In genomic region chr1:21263653-21264225, GRCh38 we compare ENCODE assay signal across 16 cellular contexts. TPM values are rescaled to one million over a fixed set of nuclear protein-coding genes. Genes with fewer than 3 reads are reported as not detected.
DNase-seq lines count a peak whose midpoint lies in the region; ATAC-seq and TF ChIP-seq lines count a peak whose summit lies in the region.
"Had no signal": no experiment of that assay in that cellular context is flagged by ENCODE, and none has a peak within 500 bp of the region (broad histone marks: within the 10 kb centered on the region; RNA-seq: fewer than 3 reads in every experiment).

No MANE protein-coding gene starts in this region.

- POLR2A ChIA-PET in activated CD8-positive, alpha-beta T cell treated with anti-CD3 and anti-CD28 coated beads for 36 hours (lab: Charles Lee), result interaction anchor here (1.0 kb wide), 1 partner anchor 30 kb away, joined by 3 read pairs; no protein-coding TSS in a partner anchor
- POLR2A ChIA-PET in activated CD8-positive, alpha-beta T cell treated with anti-CD3 and anti-CD28 coated beads, Interleukin-2, amount 10 ng/mL, durations not matched to agents 7 days and 5 days (lab: Charles Lee), result no interaction called here

- peak overlapping the region; percentile 52 for H3K27ac Mint-ChIP-seq in activated CD8-positive, alpha-beta T cell treated with anti-CD3 and anti-CD28 coated beads for 36 hours
- no peak overlapping the region for H3K27ac Mint-ChIP-seq in activated CD8-positive, alpha-beta T cell treated with anti-CD3 and anti-CD28 coated beads, Interleukin-2, amount 10 ng/mL, durations not matched to agents 7 days and 5 days
- H3K27ac Mint-ChIP-seq in natural killer cell, result no peak overlapping the region
- H3K27ac Mint-ChIP-seq: mesothelial cell of epicardium had no signal

- H3K27me3 ChIP-seq in lower lobe of right lung (ENCODE audit: low read depth) (no peaks in the 10 kb centered on the region), testis (no peaks in the 10 kb centered on the region)
- H3K27me3 ChIP-seq: ovary had no signal

- no peaks in the 10 kb centered on the region for H3K27me3 Mint-ChIP-seq in activated CD8-positive, alpha-beta T cell treated with anti-CD3 and anti-CD28 coated beads for 36 hours
- no peaks in the 10 kb centered on the region for H3K27me3 Mint-ChIP-seq in activated CD8-positive, alpha-beta T cell treated with anti-CD3 and anti-CD28 coated beads, Interleukin-2, amount 10 ng/mL, durations not matched to agents 7 days and 5 days (ENCODE audit: low read depth)
- H3K27me3 Mint-ChIP-seq in natural killer cell (ENCODE audit: low read depth in 2 of 2), result no peaks in the 10 kb centered on the region

- intact Hi-C loops in activated CD8-positive, alpha-beta T cell treated with anti-CD3 and anti-CD28 coated beads for 36 hours (cut with micrococcal nuclease), result no loop called here
- intact Hi-C loops in lower lobe of right lung (cut with DNase I), result no loop called here
- intact Hi-C loops in testis (cut with DNase I; ENCODE audit: low total_unique reads), result loop anchor here (5.0 kb wide), 1 partner anchor 69 kb away; no protein-coding TSS in a partner anchor
- intact Hi-C loops in natural killer cell (cut with micrococcal nuclease), result no loop called here

- H3K9me3 ChIP-seq in lower lobe of right lung (no peaks in the 10 kb centered on the region), testis (no peaks in the 10 kb centered on the region)
- H3K9me3 ChIP-seq: ovary had no signal

- peaks cover 75% of the 10 kb centered on the region for H3K4me1 ChIP-seq in lower lobe of right lung
- H3K4me1 ChIP-seq in testis, result peaks cover 65% of the 10 kb centered on the region

- H3K4me3 ChIP-seq in lower lobe of right lung, result no peak overlapping the region
- H3K4me3 ChIP-seq in testis, result no peak overlapping the region
- H3K4me3 ChIP-seq: ovary had no signal

- no peak for DNase-seq in activated CD8-positive, alpha-beta T cell treated with anti-CD3 and anti-CD28 coated beads for 36 hours
- DNase-seq in activated CD8-positive, alpha-beta T cell treated with anti-CD3 and anti-CD28 coated beads, Interleukin-2, amount 10 ng/mL, durations not matched to agents 7 days and 5 days, result no peak
- DNase-seq in lower lobe of right lung, result no peak
- no peak for DNase-seq in testis
- DNase-seq in natural killer cell, result no peak
- no peak for DNase-seq in CD1c-positive myeloid dendritic cell (ENCODE audit: extremely low spot score)
- DNase-seq: ACHN; activated CD4-positive, alpha-beta T cell treated with anti-CD3 and anti-CD28 coated beads for 1 hour; activated T-cell treated with anti-CD3 and anti-CD28 coated beads, Interleukin-2, amount 50 U/mL, for 48 hours; foreskin fibroblast; NCI-H2029 treated with DMSO at 0.1 percent for 48 hours; SHP77 had no signal

- H3K36me3 Mint-ChIP-seq in activated CD8-positive, alpha-beta T cell treated with anti-CD3 and anti-CD28 coated beads for 36 hours (ENCODE audit: low read depth), result peaks cover 66% of the 10 kb centered on the region
- H3K36me3 Mint-ChIP-seq in activated CD8-positive, alpha-beta T cell treated with anti-CD3 and anti-CD28 coated beads, Interleukin-2, amount 10 ng/mL, durations not matched to agents 7 days and 5 days (ENCODE audit: low read depth), result peaks cover 51% of the 10 kb centered on the region
- no peaks in the 10 kb centered on the region for H3K36me3 Mint-ChIP-seq in natural killer cell

- no peaks in the 10 kb centered on the region for H3K9me3 Mint-ChIP-seq in activated CD8-positive, alpha-beta T cell treated with anti-CD3 and anti-CD28 coated beads for 36 hours
- no peaks in the 10 kb centered on the region for H3K9me3 Mint-ChIP-seq in activated CD8-positive, alpha-beta T cell treated with anti-CD3 and anti-CD28 coated beads, Interleukin-2, amount 10 ng/mL, durations not matched to agents 7 days and 5 days (ENCODE audit: insufficient read depth)
- H3K9me3 Mint-ChIP-seq in natural killer cell, result no peaks in the 10 kb centered on the region

- H3K36me3 ChIP-seq in lower lobe of right lung (peaks cover 39% of the 10 kb centered on the region), testis (ENCODE audit: low read depth, missing control alignments) (no peaks in the 10 kb centered on the region)
- H3K36me3 ChIP-seq: ovary had no signal

- WGBS in testis, 2 donors, result 76 to 77% methylated on average over 11 of the region's 11 CpGs

- TF ChIP-seq CTCF in activated CD8-positive, alpha-beta T cell treated with anti-CD3 and anti-CD28 coated beads for 36 hours (IDR thresholded peaks at IDR 0.05), result no peak
- TF ChIP-seq CTCF in lower lobe of right lung (IDR thresholded peaks at IDR 0.05), result no peak
- no peak for TF ChIP-seq CTCF in testis (IDR thresholded peaks at IDR 0.05)
- no peak for TF ChIP-seq CTCF in natural killer cell (IDR thresholded peaks at IDR 0.05)

- H3K4me1 Mint-ChIP-seq in activated CD8-positive, alpha-beta T cell treated with anti-CD3 and anti-CD28 coated beads for 36 hours (ENCODE audit: low read depth), result peaks cover 47% of the 10 kb centered on the region
- H3K4me1 Mint-ChIP-seq in activated CD8-positive, alpha-beta T cell treated with anti-CD3 and anti-CD28 coated beads, Interleukin-2, amount 10 ng/mL, durations not matched to agents 7 days and 5 days (ENCODE audit: low read depth), result peaks cover 51% of the 10 kb centered on the region
- peaks cover 10 to 26% of the 10 kb centered on the region in 2 donors for H3K4me1 Mint-ChIP-seq in natural killer cell

- no peak for TF ChIP-seq POLR2A in testis (IDR thresholded peaks at IDR 0.05)

- H3K4me3 Mint-ChIP-seq in activated CD8-positive, alpha-beta T cell treated with anti-CD3 and anti-CD28 coated beads for 36 hours, result no peak overlapping the region
- H3K4me3 Mint-ChIP-seq in activated CD8-positive, alpha-beta T cell treated with anti-CD3 and anti-CD28 coated beads, Interleukin-2, amount 10 ng/mL, durations not matched to agents 7 days and 5 days, result no peak overlapping the region
- H3K4me3 Mint-ChIP-seq in natural killer cell, result no peak overlapping the region
- H3K4me3 Mint-ChIP-seq: mesothelial cell of epicardium had no signal

- ATAC-seq in activated CD8-positive, alpha-beta T cell treated with anti-CD3 and anti-CD28 coated beads for 36 hours, result no peak
- no peak for ATAC-seq in activated CD8-positive, alpha-beta T cell treated with anti-CD3 and anti-CD28 coated beads, Interleukin-2, amount 10 ng/mL, durations not matched to agents 7 days and 5 days
- ATAC-seq in lower lobe of right lung, result no peak
- ATAC-seq in natural killer cell, result no peak
- ATAC-seq in GM19351 (IDR thresholded peaks at IDR 0.05; ENCODE audit: unreplicated experiment), result no peak

- H3K27ac ChIP-seq in angular gyrus (ENCODE audit: low read depth, low read length) (peak overlapping the region; percentile 61), lower lobe of right lung (peak overlapping the region; percentile 86), testis (peak overlapping the region; percentile 86 to 92)

- CTCF ChIA-PET in activated CD8-positive, alpha-beta T cell treated with anti-CD3 and anti-CD28 coated beads for 36 hours (lab: Charles Lee), result interaction anchor here (1.8 kb wide), 1 partner anchor 8 kb away, joined by 11 read pairs; no protein-coding TSS in a partner anchor
- CTCF ChIA-PET in activated CD8-positive, alpha-beta T cell treated with anti-CD3 and anti-CD28 coated beads, Interleukin-2, amount 10 ng/mL, durations not matched to agents 7 days and 5 days (lab: Charles Lee), result no interaction called here

RNA-seq across cellular contexts. Expression of gene ECE1, which starts 26.5 kb away (rescaled TPM):
- 100 to 1,000 TPM; 118 to 127 TPM for total RNA-seq in activated CD8-positive, alpha-beta T cell treated with anti-CD3 and anti-CD28 coated beads for 36 hours
- total RNA-seq in activated CD8-positive, alpha-beta T cell treated with anti-CD3 and anti-CD28 coated beads, Interleukin-2, amount 10 ng/mL, durations not matched to agents 7 days and 5 days, result 10 to 100 TPM; 70.9 to 72.5 TPM
- 90.9 TPM for total RNA-seq in lower lobe of right lung
- 100 to 1,000 TPM in 1 of 2 donors, 10 to 100 TPM in 1; 96.4 to 101 TPM for total RNA-seq in testis
- 66.1 TPM for polyA plus RNA-seq in testis (ENCODE audit: insufficient read depth, low read depth, low replicate concordance)
- 10 to 100 TPM; 47.2 to 70.1 (median 50.7) TPM for total RNA-seq in natural killer cell
